Comparison of ENCODE assay signal across 27 cellular contexts in the genomic region with DNA sequence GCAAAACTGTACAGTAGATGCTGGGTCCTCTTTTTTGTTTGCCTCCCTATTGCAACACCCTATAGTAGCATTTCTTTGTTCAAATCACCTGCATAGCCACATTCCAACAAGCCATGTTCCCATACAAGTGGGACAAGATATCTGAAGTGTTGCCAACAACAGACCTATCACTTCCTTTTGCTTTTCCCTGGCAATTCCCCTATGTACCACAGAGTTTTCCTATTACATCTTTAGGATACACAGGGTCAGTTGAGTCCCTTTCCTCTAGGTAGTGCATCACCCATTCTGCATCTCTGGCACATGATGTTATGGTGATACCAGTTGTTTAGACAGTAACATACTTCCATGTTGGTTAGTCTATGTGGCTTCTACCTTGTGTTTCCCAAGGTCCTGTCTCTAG.
"Had no signal": no experiment of that assay in that cellular context is flagged by ENCODE, and none has a peak within 500 bp of the region (broad histone marks: within the 10 kb centered on the region; RNA-seq: fewer than 3 reads in every experiment).

No MANE protein-coding gene starts in this region.

- H3K4me3 ChIP-seq: neural progenitor cell, ovary, psoas muscle, skin epidermis, smooth muscle cell, spleen, suprapubic skin, testis, tibial artery, transverse colon, upper lobe of left lung had no signal

- H3K9me3 ChIP-seq: ovary, psoas muscle, spleen, suprapubic skin, testis, tibial artery, transverse colon, upper lobe of left lung had no signal

- DNase-seq: naive thymus-derived CD4-positive, alpha-beta T cell; natural killer cell; occipital lobe; ovary; posterior cingulate gyrus; psoas muscle; right cardiac atrium; spleen; stimulated activated CD4-positive, alpha-beta T cell treated with anti-CD3 and anti-CD28 coated beads, Interleukin-12 subunit alpha, Interleukin-12 subunit beta, amount 100 ng/mL, for 4 hours; stimulated activated CD4-positive, alpha-beta T cell treated with anti-CD3 and anti-CD28 coated beads, Interleukin-1b, Interleukin-23, amount 100 ng/mL, for 48 hours; stimulated activated CD4-positive, alpha-beta T cell treated with anti-CD3 and anti-CD28 coated beads, Interleukin-4, amount 100 ng/mL, for 1 hour; stimulated activated CD4-positive, alpha-beta T cell treated with anti-CD3 and anti-CD28 coated beads, Interleukin-4, amount 100 ng/mL, for 4 hours; stimulated activated CD8-positive, alpha-beta memory T cell treated with anti-CD3 and anti-CD28 coated beads, Interleukin-4, amount 100 ng/mL, for 48 hours; stimulated activated naive CD4-positive, alpha-beta T cell; stimulated activated naive CD8-positive, alpha-beta T cell treated with anti-CD3 and anti-CD28 coated beads, Interleukin-15, amount 100 ng/mL, for 72 hours; stimulated activated naive CD8-positive, alpha-beta T cell treated with anti-CD3 and anti-CD28 coated beads, Interleukin-15, Interleukin-2, amounts not matched to agents 100 U/mL and 50 U/mL, for 24 hours; substantia nigra; testis; tibial artery; transverse colon; upper lobe of left lung had no signal

- FAIRE-seq: urothelium cell line had no signal

- H3K79me2 ChIP-seq: parathyroid adenoma had no signal

- H3K27ac ChIP-seq: neural progenitor cell, ovary, parathyroid adenoma, psoas muscle, skin epidermis, spleen, suprapubic skin, testis, tibial artery, transverse colon, upper lobe of left lung had no signal

- H3K27me3 ChIP-seq: neural progenitor cell, ovary, spleen, suprapubic skin, testis, tibial artery, transverse colon, upper lobe of left lung had no signal

- H3K4me1 ChIP-seq: neural progenitor cell, parathyroid adenoma, psoas muscle, spleen, testis, tibial artery, transverse colon, upper lobe of left lung had no signal

- H3K36me3 ChIP-seq: neural progenitor cell, ovary, spleen, suprapubic skin, tibial artery, transverse colon, upper lobe of left lung had no signal

- H2AFZ ChIP-seq: neural progenitor cell, parathyroid adenoma had no signal

- H3K4me2 ChIP-seq: neural progenitor cell, smooth muscle cell had no signal

- H3K9ac ChIP-seq: neural progenitor cell, parathyroid adenoma had no signal
